9 cellular contexts compared by ENCODE assay signal in genomic region chr6:140485740-140486467, GRCh38.
DNase-seq lines count a peak whose midpoint lies in the region; ATAC-seq, FAIRE-seq and TF ChIP-seq lines count a peak whose summit lies in the region.
"Had no signal": no experiment of that assay in that cellular context is flagged by ENCODE, and none has a peak within 500 bp of the region (broad histone marks: within the 10 kb centered on the region; RNA-seq: fewer than 3 reads in every experiment).

No MANE protein-coding gene starts in this region.

- no peak for TF ChIP-seq CTCF in A673 (conservative IDR thresholded peaks at IDR 0.05; ENCODE audit: low read depth, low read length)
- TF ChIP-seq CTCF in gastroesophageal sphincter (IDR thresholded peaks at IDR 0.05) = no peak
- no peak for TF ChIP-seq CTCF in D721Med (IDR thresholded peaks at IDR 0.05; ENCODE audit: insufficient read depth, missing control alignments)
- TF ChIP-seq CTCF in endodermal cell (conservative IDR thresholded peaks at IDR 0.05) = no peak

- TF ChIP-seq POLR2A in gastroesophageal sphincter (IDR thresholded peaks at IDR 0.05) = no peak

- no peaks in the 10 kb centered on the region for H3K27me3 Mint-ChIP-seq in endodermal cell (ENCODE audit: insufficient read depth)

- H3K27me3 ChIP-seq in A673 (replicated peaks; ENCODE audit: insufficient read depth, low read depth, low read length, poor library complexity) = no peaks in the 10 kb centered on the region
- H3K27me3 ChIP-seq in gastroesophageal sphincter = no peaks in the 10 kb centered on the region
- H3K27me3 ChIP-seq in endodermal cell (ENCODE audit: control insufficient read depth, insufficient read depth, low read length, poor library complexity, severe bottlenecking) = no peaks in the 10 kb centered on the region

- H3K4me3 Mint-ChIP-seq in endodermal cell = no peak overlapping the region

- BruUV-seq in A673 (replicated peaks; lab: Mats Ljungman, UMichigan) = no TSS peak

- no peak for TF ChIP-seq EP300 in gastroesophageal sphincter (IDR thresholded peaks at IDR 0.05)

- peaks cover 2% of the 10 kb centered on the region for H3K36me3 Mint-ChIP-seq in endodermal cell (ENCODE audit: low read depth)

- CTCF ChIA-PET in A673 (lab: Charles Lee) = no interaction called here

- H3K9me3 ChIP-seq in A673 (ENCODE audit: low read depth, low read length, poor library complexity, severe bottlenecking) (peaks cover 14% of the 10 kb centered on the region), gastroesophageal sphincter (peaks cover 0 to 7% (median 0%) of the 10 kb centered on the region in 3 donors), endodermal cell (ENCODE audit: control insufficient read depth, low read length) (no peaks in the 10 kb centered on the region)

- peaks cover 10% of the 10 kb centered on the region for H3K9me3 Mint-ChIP-seq in endodermal cell

- intact Hi-C loops in A673 (cut with micrococcal nuclease; ENCODE audit: unreplicated experiment) = no loop called here

- H3K36me3 ChIP-seq in A673 (ENCODE audit: insufficient read depth, low read length, poor library complexity, severe bottlenecking) (no peaks in the 10 kb centered on the region), gastroesophageal sphincter (no peaks in the 10 kb centered on the region), endodermal cell (ENCODE audit: control insufficient read depth, insufficient read depth, low read length) (no peaks in the 10 kb centered on the region)

- no peak overlapping the region for H3K9ac ChIP-seq in endodermal cell (ENCODE audit: extremely low read depth, low read length, poor library complexity, severe bottlenecking)

- no peak for FAIRE-seq in D721Med (lab: Jason Lieb, UNC)

- H3K4me3 ChIP-seq in A673 (ENCODE audit: low read depth, low read length, poor library complexity, severe bottlenecking) (no peak overlapping the region), gastroesophageal sphincter (no peak overlapping the region), endodermal cell (ENCODE audit: low read length) (no peak overlapping the region)
- H3K4me3 ChIP-seq: skin epidermis had no signal

- peak; percentile 46 for DNase-seq in A673 (ENCODE audit: low spot score)
- DNase-seq in RPMI7951 (ENCODE audit: low read depth) = peak; percentile 82
- no peak for DNase-seq in D721Med (ENCODE audit: insufficient read length, low spot score)
- no peak for DNase-seq in activated T-cell treated with anti-CD3 and anti-CD28 coated beads, Interleukin-2, amount 50 U/mL, for 1 hour
- no peak for DNase-seq in endodermal cell

- WGBS in gastroesophageal sphincter (ENCODE audit: low coverage in 1 of 2), 2 donors = 22 to 28% methylated on average over 7 of the region's 7 CpGs
- WGBS in endodermal cell (ENCODE audit: insufficient coverage in 1 of 2, insufficient read length in 1 of 2), 2 experiments = 93 to 100% methylated on average over 2 to 7 of the region's 7 CpGs

- H3K27ac Mint-ChIP-seq in endodermal cell = no peak overlapping the region

- ATAC-seq in GM21390 (IDR thresholded peaks at IDR 0.05; ENCODE audit: unreplicated experiment) (peak; percentile 55), gastroesophageal sphincter (peak; percentile 48), GM21723 (IDR thresholded peaks at IDR 0.05; ENCODE audit: unreplicated experiment) (no peak)

- no peak overlapping the region for H3K27ac ChIP-seq in A673 (ENCODE audit: low read depth, low read length, poor library complexity, severe bottlenecking)
- peak overlapping the region; percentile 23 to 69 (median 59) for H3K27ac ChIP-seq in gastroesophageal sphincter
- no peak overlapping the region for H3K27ac ChIP-seq in endodermal cell (ENCODE audit: low read depth, low read length)

- peaks cover 8% of the 10 kb centered on the region for H3K4me1 Mint-ChIP-seq in endodermal cell

- H3K4me1 ChIP-seq in A673 (ENCODE audit: insufficient read depth, low read length, poor library complexity, severe bottlenecking) (no peaks in the 10 kb centered on the region), gastroesophageal sphincter (peaks cover 0 to 27% (median 6%) of the 10 kb centered on the region in 3 donors), endodermal cell (ENCODE audit: control insufficient read depth, insufficient read depth, low read length) (no peaks in the 10 kb centered on the region)

- POLR2A ChIA-PET in A673 (lab: Charles Lee; ENCODE audit: low non-redundant PET) = no interaction called here

Comparison
In these comparisons a context has a peak if more than half of its experiments do, and no peak if none do; other contexts are left out.
1. DNase-seq: peak in A673 (single experiment) and RPMI7951 (single experiment); none in D721Med (single experiment), activated T-cell treated with anti-CD3 and anti-CD28 coated beads, Interleukin-2, amount 50 U/mL, for 1 hour (single experiment) and endodermal cell (single experiment).
2. H3K27ac ChIP-seq: peak in gastroesophageal sphincter (4 of 4); none in A673 (single experiment) and endodermal cell (single experiment).